Comparison of ENCODE assay signal across 34 cellular contexts in the genomic region with DNA sequence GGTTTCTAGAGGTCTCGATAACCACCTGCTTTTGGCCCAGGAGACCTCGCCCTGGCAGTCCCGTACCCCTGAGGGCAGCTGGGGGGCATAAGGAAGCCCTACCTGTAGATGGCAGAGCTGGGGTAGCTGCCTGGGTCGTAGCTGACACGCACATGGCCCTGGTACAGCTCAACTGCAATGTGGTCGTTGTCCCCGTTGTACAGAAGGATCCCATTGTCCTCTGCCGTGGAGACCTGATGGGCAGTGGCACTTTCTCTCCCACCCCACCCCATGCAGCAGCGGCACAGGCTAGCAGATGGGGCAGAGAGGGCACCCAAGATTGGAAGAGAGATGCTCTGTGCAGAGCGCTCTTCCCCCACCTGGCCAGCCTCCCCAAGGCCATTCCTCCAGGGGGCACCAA.
"Had no signal": no experiment of that assay in that cellular context is flagged by ENCODE, and none has a peak within 500 bp of the region (broad histone marks: within the 10 kb centered on the region; RNA-seq: fewer than 3 reads in every experiment).

No MANE protein-coding gene starts in this region.

- H3K27ac ChIP-seq: adrenal gland, body of pancreas, brain microvascular endothelial cell, breast epithelium, VCaP had no signal

- H3K27me3 Mint-ChIP-seq: activated B cell treated with CpG ODN at 0.5 μM for 24 hours had no signal

- H3K4me1 Mint-ChIP-seq: activated B cell treated with CpG ODN at 0.5 μM for 24 hours; activated CD4-positive, alpha-beta T cell treated with anti-CD3 and anti-CD28 coated beads, Interleukin-2, amount 10 ng/mL, durations not matched to agents 24 days and 14 days; activated naive CD8-positive, alpha-beta T cell treated with anti-CD3 and anti-CD28 coated beads for 36 hours; activated T-helper 17 cell treated with anti-CD3 and anti-CD28 coated beads, Interleukin-2, amount 50 U/mL, for 72 hours had no signal

- H3K9me3 ChIP-seq: body of pancreas had no signal

- DNase-seq: activated B cell treated with CpG ODN at 0.5 μM for 24 hours; activated CD4-positive, alpha-beta memory T cell treated with anti-CD3 and anti-CD28 coated beads for 36 hours; activated CD4-positive, alpha-beta T cell treated with anti-CD3 and anti-CD28 coated beads for 4 hours; activated CD4-positive, alpha-beta T cell treated with anti-CD3 and anti-CD28 coated beads, Interleukin-2, amount 10 ng/mL, durations not matched to agents 24 days and 14 days; activated CD4-positive, alpha-beta T cell treated with anti-CD3 and anti-CD28 coated beads, Interleukin-2, amount 50 U/mL, for 1 hour; activated CD4-positive, alpha-beta T cell treated with anti-CD3 and anti-CD28 coated beads, Interleukin-2, amount 50 U/mL, for 4 hours; activated CD4-positive, CD25-positive, alpha-beta regulatory T cell treated with anti-CD3 and anti-CD28 coated beads, Interleukin-2, amount 50 U/mL, for 72 hours; activated CD8-positive, alpha-beta T cell treated with anti-CD3 and anti-CD28 coated beads for 36 hours; activated effector memory CD4-positive, alpha-beta T cell treated with anti-CD3 and anti-CD28 coated beads, Interleukin-2, amount 50 U/mL, for 16 hours; activated gamma-delta T cell treated with Interleukin-2 at 50 U/mL for 16 hours; activated naive CD4-positive, alpha-beta T cell; activated naive CD4-positive, alpha-beta T cell treated with anti-CD3 and anti-CD28 coated beads for 36 hours; activated naive CD4-positive, alpha-beta T cell treated with anti-CD3 and anti-CD28 coated beads, Interleukin-2, amount 50 U/mL, for 16 hours; activated naive CD8-positive, alpha-beta T cell treated with anti-CD3 and anti-CD28 coated beads for 36 hours; activated T-cell treated with anti-CD3 and anti-CD28 coated beads for 4 hours; activated T-cell treated with anti-CD3 and anti-CD28 coated beads, Interleukin-2, amount 50 U/mL, for 1 hour; activated T-cell treated with anti-CD3 and anti-CD28 coated beads, Interleukin-2, amount 50 U/mL, for 4 hours; activated T-cell treated with anti-CD3 and anti-CD28 coated beads, Interleukin-2, amount 50 U/mL, for 72 hours; amniotic stem cell; aorta; body of pancreas; brain microvascular endothelial cell; central memory CD4-positive, alpha-beta T cell; T-helper 1 cell; T-helper 2 cell; T-helper 9 cell had no signal

- H3K27me3 ChIP-seq: adrenal gland, body of pancreas, brain microvascular endothelial cell, breast epithelium had no signal

- H3K4me3 ChIP-seq: adrenal gland, body of pancreas, breast epithelium had no signal

- ATAC-seq: activated CD8-positive, alpha-beta T cell treated with anti-CD3 and anti-CD28 coated beads for 36 hours; activated naive CD4-positive, alpha-beta T cell treated with anti-CD3 and anti-CD28 coated beads, Interleukin-2, amount 50 U/mL, for 72 hours; activated T-cell treated with anti-CD3 and anti-CD28 coated beads, Interleukin-2, amount 50 U/mL, for 4 hours; activated T-cell treated with anti-CD3 and anti-CD28 coated beads, Interleukin-2, amount 50 U/mL, for 72 hours; activated T-helper 17 cell treated with anti-CD3 and anti-CD28 coated beads, Interleukin-2, amount 50 U/mL, for 72 hours; body of pancreas had no signal

- H3K4me3 Mint-ChIP-seq: activated B cell treated with CpG ODN at 0.5 μM for 24 hours; activated CD4-positive, alpha-beta memory T cell treated with anti-CD3 and anti-CD28 coated beads for 36 hours; activated CD4-positive, alpha-beta T cell treated with anti-CD3 and anti-CD28 coated beads, Interleukin-2, amount 10 ng/mL, durations not matched to agents 24 days and 14 days; activated CD8-positive, alpha-beta T cell treated with anti-CD3 and anti-CD28 coated beads for 36 hours; activated naive CD4-positive, alpha-beta T cell treated with anti-CD3 and anti-CD28 coated beads for 36 hours; activated naive CD8-positive, alpha-beta T cell treated with anti-CD3 and anti-CD28 coated beads for 36 hours; activated T-cell treated with anti-CD3 and anti-CD28 coated beads, Interleukin-2, amount 50 U/mL, for 4 hours; activated T-cell treated with anti-CD3 and anti-CD28 coated beads, Interleukin-2, amount 50 U/mL, for 72 hours; activated T-helper 1 cell treated with anti-CD3 and anti-CD28 coated beads, Interleukin-12 subunit alpha, Interleukin-12 subunit beta, Interleukin-2, Interleukin-4 antibody, amounts not matched to agents 30 ng/mL and 10 ng/mL and 1 ng/mL, durations not matched to agents 14 hours and 24 hours and 36 hours; activated T-helper 17 cell treated with anti-CD3 and anti-CD28 coated beads, Interleukin-2, amount 50 U/mL, for 72 hours; T-helper 1 cell treated with Interleukin-12 subunit alpha and Interleukin-12 subunit beta and Interleukin-4 antibody, amounts not matched to agents 30 μg/mL and 1 μg/mL, for 36 hours; T-helper 2 cell treated with Interferon-gamma antibody and Interleukin-4, amounts not matched to agents 5 μg/mL and 100 μg/mL, for 36 hours had no signal

- H3K36me3 ChIP-seq: adrenal gland, brain microvascular endothelial cell, breast epithelium had no signal

- H3K27ac Mint-ChIP-seq: activated B cell treated with CpG ODN at 0.5 μM for 24 hours; activated CD4-positive, alpha-beta memory T cell treated with anti-CD3 and anti-CD28 coated beads for 36 hours; activated CD4-positive, alpha-beta T cell treated with anti-CD3 and anti-CD28 coated beads, Interleukin-2, amount 10 ng/mL, durations not matched to agents 24 days and 14 days; activated CD8-positive, alpha-beta T cell treated with anti-CD3 and anti-CD28 coated beads for 36 hours; activated naive CD4-positive, alpha-beta T cell treated with anti-CD3 and anti-CD28 coated beads for 36 hours; activated naive CD4-positive, alpha-beta T cell treated with anti-CD3 and anti-CD28 coated beads, Interleukin-2, amount 50 U/mL, for 72 hours; activated naive CD8-positive, alpha-beta T cell treated with anti-CD3 and anti-CD28 coated beads for 36 hours; activated T-cell treated with anti-CD3 and anti-CD28 coated beads, Interleukin-2, amount 50 U/mL, for 72 hours; activated T-helper 1 cell treated with anti-CD3 and anti-CD28 coated beads, Interleukin-12 subunit alpha, Interleukin-12 subunit beta, Interleukin-2, Interleukin-4 antibody, amounts not matched to agents 30 ng/mL and 10 ng/mL and 1 ng/mL, durations not matched to agents 14 hours and 24 hours and 36 hours; activated T-helper 17 cell treated with anti-CD3 and anti-CD28 coated beads, Interleukin-2, amount 50 U/mL, for 72 hours; T-helper 1 cell treated with Interleukin-12 subunit alpha and Interleukin-12 subunit beta and Interleukin-4 antibody, amounts not matched to agents 30 μg/mL and 1 μg/mL, for 36 hours; T-helper 2 cell treated with Interferon-gamma antibody and Interleukin-4, amounts not matched to agents 5 μg/mL and 100 μg/mL, for 36 hours had no signal

- H3K4me1 ChIP-seq: adrenal gland, body of pancreas, breast epithelium had no signal
